25 cellular contexts compared by ENCODE assay signal in genomic region chr22:25167834-25168601, GRCh38. TPM values are rescaled to one million over a fixed set of nuclear protein-coding genes. Genes with fewer than 3 reads are reported as not detected.
DNase-seq lines count a peak whose midpoint lies in the region; ATAC-seq, FAIRE-seq and TF ChIP-seq lines count a peak whose summit lies in the region.
"Had no signal": no experiment of that assay in that cellular context is flagged by ENCODE, and none has a peak within 500 bp of the region (broad histone marks: within the 10 kb centered on the region; RNA-seq: fewer than 3 reads in every experiment).

No MANE protein-coding gene starts in this region.

- H3K79me1 ChIP-seq in trophoblast cell (ENCODE audit: low read length), result no peaks in the 10 kb centered on the region

- H3K9ac ChIP-seq in trophoblast cell (ENCODE audit: low read length), result no peak overlapping the region

- H3K36me3 Mint-ChIP-seq in natural killer cell treated with Interleukin-12 subunit alpha and Interleukin-12 subunit beta and Interleukin-15 and Interleukin-18, amount 100 ng/mL, for 72 hours, result no peaks in the 10 kb centered on the region
- H3K36me3 Mint-ChIP-seq in natural killer cell, result no peaks in the 10 kb centered on the region
- H3K36me3 Mint-ChIP-seq: CD4-positive, alpha-beta memory T cell; IgD-negative memory B cell had no signal

- intact Hi-C loops in natural killer cell (cut with micrococcal nuclease), result no loop called here

- no peaks in the 10 kb centered on the region for H3K4me1 ChIP-seq in trophoblast cell (ENCODE audit: control insufficient read depth in 1 of 2, insufficient read depth in 2 of 2, low read length in 2 of 2)
- H3K4me1 ChIP-seq: Peyer's patch had no signal

- peaks cover 4% of the 10 kb centered on the region for H3K9me3 ChIP-seq in trophoblast cell (ENCODE audit: insufficient read depth, low read depth, low read length)
- H3K9me3 ChIP-seq: Peyer's patch had no signal

- DNase-seq in natural killer cell treated with Interleukin-12 subunit alpha and Interleukin-12 subunit beta and Interleukin-15 and Interleukin-18, amount 100 ng/mL, for 72 hours (ENCODE audit: low spot score), result peak; percentile 2
- DNase-seq in natural killer cell (no peak), trophoblast cell (peak; percentile 10 to 37), urothelium cell line (ENCODE audit: low spot score) (no peak), NCI-H128 (lab: John Stamatoyannopoulos, UW; ENCODE audit: unreplicated experiment) (no peak)
- DNase-seq in activated CD8-positive, alpha-beta memory T cell treated with anti-CD3 and anti-CD28 coated beads, Interleukin-2, amount 50 U/mL, for 48 hours, result no peak
- DNase-seq: 8988T; CD4-positive, alpha-beta memory T cell; DMS79 treated with DMSO at 0.1 percent for 48 hours; GF-D8; GOT3; HFFc6; Kasumi-1; NCI-H1105 treated with DMSO at 0.1 percent for 48 hours; NCI-H187; Peyer's patch; Right ventricle myocardium superior had no signal

- H3K79me2 ChIP-seq in trophoblast cell (ENCODE audit: control insufficient read depth, insufficient read depth, low read length, poor library complexity), result no peaks in the 10 kb centered on the region

- peak; percentile 85 for FAIRE-seq in urothelium cell line (lab: Jason Lieb, UNC)
- FAIRE-seq: GM12891, GM18507 had no signal

- WGBS in trophoblast cell (ENCODE audit: extremely low coverage, insufficient coverage, insufficient read length), result no CpG with 5 or more reads among the region's 14 CpGs

- H2AFZ ChIP-seq in trophoblast cell (ENCODE audit: insufficient read depth, low read length, poor library complexity), result no peak overlapping the region

- no peak overlapping the region for H2BK12ac ChIP-seq in trophoblast cell (ENCODE audit: low read length)

- no peak overlapping the region for H3K4me3 ChIP-seq in trophoblast cell (ENCODE audit: low read depth, low read length)
- H3K4me3 ChIP-seq: Peyer's patch, SK-N-MC had no signal

- no peak for TF ChIP-seq CTCF in natural killer cell (IDR thresholded peaks at IDR 0.05)

- H3K27me3 ChIP-seq in trophoblast cell (ENCODE audit: insufficient read depth, low read length), result no peaks in the 10 kb centered on the region
- H3K27me3 ChIP-seq: Peyer's patch had no signal

- H3K27ac Mint-ChIP-seq in natural killer cell treated with Interleukin-12 subunit alpha and Interleukin-12 subunit beta and Interleukin-15 and Interleukin-18, amount 100 ng/mL, for 72 hours, result no peak overlapping the region
- no peak overlapping the region for H3K27ac Mint-ChIP-seq in natural killer cell
- H3K27ac Mint-ChIP-seq: HFFc6 had no signal

- no peak overlapping the region for H4K12ac ChIP-seq in trophoblast cell (ENCODE audit: low read depth, low read length)

- H3K9me3 Mint-ChIP-seq in natural killer cell treated with Interleukin-12 subunit alpha and Interleukin-12 subunit beta and Interleukin-15 and Interleukin-18, amount 100 ng/mL, for 72 hours, result no peaks in the 10 kb centered on the region
- no peaks in the 10 kb centered on the region for H3K9me3 Mint-ChIP-seq in natural killer cell
- H3K9me3 Mint-ChIP-seq: CD4-positive, alpha-beta memory T cell; IgD-negative memory B cell had no signal

- H3K27me3 Mint-ChIP-seq in natural killer cell treated with Interleukin-12 subunit alpha and Interleukin-12 subunit beta and Interleukin-15 and Interleukin-18, amount 100 ng/mL, for 72 hours, result no peaks in the 10 kb centered on the region
- no peaks in the 10 kb centered on the region for H3K27me3 Mint-ChIP-seq in natural killer cell (ENCODE audit: low read depth in 2 of 2)
- H3K27me3 Mint-ChIP-seq: CD4-positive, alpha-beta memory T cell; IgD-negative memory B cell had no signal

- no peak overlapping the region for H2BK5ac ChIP-seq in trophoblast cell (ENCODE audit: low read depth, low read length, poor library complexity)

- H3K4me3 Mint-ChIP-seq in natural killer cell treated with Interleukin-12 subunit alpha and Interleukin-12 subunit beta and Interleukin-15 and Interleukin-18, amount 100 ng/mL, for 72 hours, result no peak overlapping the region
- H3K4me3 Mint-ChIP-seq in natural killer cell, result no peak overlapping the region
- H3K4me3 Mint-ChIP-seq: CD4-positive, alpha-beta memory T cell; HFFc6; IgD-negative memory B cell had no signal

- no peak for ATAC-seq in natural killer cell treated with Interleukin-12 subunit alpha and Interleukin-12 subunit beta and Interleukin-15 and Interleukin-18, amount 100 ng/mL, for 72 hours
- ATAC-seq in natural killer cell (no peak), esophagus mucosa (peak; percentile 59), GM21529 (IDR thresholded peaks at IDR 0.05; ENCODE audit: unreplicated experiment) (no peak)

- H3K36me3 ChIP-seq in trophoblast cell (ENCODE audit: control insufficient read depth in 1 of 2, insufficient read depth in 2 of 2, low read length in 2 of 2), result peaks cover 9% of the 10 kb centered on the region in 2 experiments

- no peak overlapping the region for H3K23ac ChIP-seq in trophoblast cell (ENCODE audit: low read length)

- H3K18ac ChIP-seq in trophoblast cell (ENCODE audit: low read length), result no peak overlapping the region

- no peak overlapping the region for H3K4me2 ChIP-seq in trophoblast cell (ENCODE audit: low read length)

- H4K8ac ChIP-seq in trophoblast cell (ENCODE audit: low read depth, low read length), result no peak overlapping the region

- H3K4me1 Mint-ChIP-seq in natural killer cell treated with Interleukin-12 subunit alpha and Interleukin-12 subunit beta and Interleukin-15 and Interleukin-18, amount 100 ng/mL, for 72 hours (ENCODE audit: low read depth in 2 of 2), result peaks cover 3 to 8% of the 10 kb centered on the region in 2 donors
- peaks cover 0 to 7% of the 10 kb centered on the region in 2 donors for H3K4me1 Mint-ChIP-seq in natural killer cell
- H3K4me1 Mint-ChIP-seq: IgD-negative memory B cell had no signal

- no peak overlapping the region for H4K91ac ChIP-seq in trophoblast cell (ENCODE audit: low read depth, low read length)

- no peak overlapping the region for H3K27ac ChIP-seq in trophoblast cell (ENCODE audit: low read depth, low read length)
- H3K27ac ChIP-seq: Peyer's patch, SK-N-MC had no signal

- H2AK5ac ChIP-seq in trophoblast cell (ENCODE audit: low read length), result no peak overlapping the region

- no peak overlapping the region for H3K4ac ChIP-seq in trophoblast cell (ENCODE audit: low read depth, low read length)

- no peak overlapping the region for H3K14ac ChIP-seq in trophoblast cell (ENCODE audit: low read length)

- no peak overlapping the region for H2BK120ac ChIP-seq in trophoblast cell (ENCODE audit: insufficient read depth, low read length, poor library complexity)

RNA-seq across cellular contexts. Expression of gene CRYBB3, which starts 31.6 kb away (rescaled TPM):
- under 1 TPM in 1 of 2 donors, not detected in 1; 0.78 TPM for total RNA-seq in natural killer cell treated with Interleukin-12 subunit alpha and Interleukin-12 subunit beta and Interleukin-15 and Interleukin-18, amount 100 ng/mL, for 72 hours
- total RNA-seq in natural killer cell (under 1 TPM in 1 of 3 donors, not detected in 2; 0.68 TPM), esophagus mucosa (0.64 TPM)
- 0.14 and 0.17 TPM in 2 replicates for polyA plus RNA-seq in trophoblast cell (2013)
- total RNA-seq: CD4-positive, alpha-beta memory T cell; HFFc6; Right ventricle myocardium superior had no signal
- polyA plus RNA-seq: BJ; CD4-positive, alpha-beta memory T cell; IgD-negative memory B cell had no signal

RNA-seq across cellular contexts. Expression of gene CRYBB2, which starts 51.4 kb away (rescaled TPM):
- total RNA-seq in natural killer cell treated with Interleukin-12 subunit alpha and Interleukin-12 subunit beta and Interleukin-15 and Interleukin-18, amount 100 ng/mL, for 72 hours, result not detected
- total RNA-seq in natural killer cell (not detected), esophagus mucosa (not detected)
- 0.08 TPM in 1 of 2 replicates, not detected in the other for polyA plus RNA-seq in trophoblast cell (2013)
- total RNA-seq: CD4-positive, alpha-beta memory T cell; HT-29; Right ventricle myocardium superior had no signal
- polyA plus RNA-seq: CD4-positive, alpha-beta memory T cell; IgD-negative memory B cell had no signal

Comparison
In these comparisons a context has a peak if more than half of its experiments do, and no peak if none do; other contexts are left out.
1. DNase-seq: peak in natural killer cell treated with Interleukin-12 subunit alpha and Interleukin-12 subunit beta and Interleukin-15 and Interleukin-18, amount 100 ng/mL, for 72 hours (single experiment) and trophoblast cell (2 of 2); none in natural killer cell (single experiment), urothelium cell line (single experiment), NCI-H128 (single experiment) and activated CD8-positive, alpha-beta memory T cell treated with anti-CD3 and anti-CD28 coated beads, Interleukin-2, amount 50 U/mL, for 48 hours (single experiment).